Comparison of ENCODE assay signal across 8 cellular contexts in genomic region chr20:36861875-36862801, GRCh38. TPM values are rescaled to one million over a fixed set of nuclear protein-coding genes. Genes with fewer than 3 reads are reported as not detected.
DNase-seq lines count a peak whose midpoint lies in the region; ATAC-seq and TF ChIP-seq lines count a peak whose summit lies in the region.

No MANE protein-coding gene starts in this region.

- H3K9me3 Mint-ChIP-seq in activated CD4-positive, alpha-beta memory T cell treated with anti-CD3 and anti-CD28 coated beads, Interleukin-2, amount 10 ng/mL, durations not matched to agents 7 days and 5 days: no peaks in the 10 kb centered on the region

- H3K79me2 ChIP-seq in neural cell (replicated peaks; ENCODE audit: insufficient read depth, low read length): peaks cover 53% of the 10 kb centered on the region

- TF ChIP-seq RAD21 in neural cell (conservative IDR thresholded peaks at IDR 0.05): no peak

- H3K4me1 Mint-ChIP-seq in activated CD4-positive, alpha-beta memory T cell treated with anti-CD3 and anti-CD28 coated beads, Interleukin-2, amount 10 ng/mL, durations not matched to agents 7 days and 5 days: peaks cover 17% of the 10 kb centered on the region

- no peaks in the 10 kb centered on the region for H3F3A ChIP-seq in neural cell (ENCODE audit: insufficient read depth, low read length, poor library complexity, severe bottlenecking)

- no peak overlapping the region for H3K27ac Mint-ChIP-seq in activated CD4-positive, alpha-beta memory T cell treated with anti-CD3 and anti-CD28 coated beads, Interleukin-2, amount 10 ng/mL, durations not matched to agents 7 days and 5 days

- no peak for TF ChIP-seq CTCF in neural cell (IDR thresholded peaks at IDR 0.05; ENCODE audit: poor library complexity, severe bottlenecking)

- no peaks in the 10 kb centered on the region for H3K9me2 ChIP-seq in neural cell (ENCODE audit: insufficient read depth, low read length)

- peaks cover 45% of the 10 kb centered on the region for H4K20me1 ChIP-seq in neural cell (ENCODE audit: insufficient read depth)

- no peaks in the 10 kb centered on the region for H3K36me3 ChIP-seq in neural cell (ENCODE audit: insufficient read depth, low read length)

- peaks cover 46% of the 10 kb centered on the region for H3K27me3 Mint-ChIP-seq in activated CD4-positive, alpha-beta memory T cell treated with anti-CD3 and anti-CD28 coated beads, Interleukin-2, amount 10 ng/mL, durations not matched to agents 7 days and 5 days

- no peak for TF ChIP-seq EP300 in neural cell (conservative IDR thresholded peaks at IDR 0.05; ENCODE audit: poor library complexity, severe bottlenecking)

- H3K27me3 ChIP-seq in neural cell (ENCODE audit: insufficient read depth, low read depth, low read length): no peaks in the 10 kb centered on the region

- ATAC-seq in GM21619 (IDR thresholded peaks at IDR 0.05; ENCODE audit: unreplicated experiment): no peak
- ATAC-seq in GM18907 (IDR thresholded peaks at IDR 0.05; ENCODE audit: unreplicated experiment): no peak
- ATAC-seq in GM21528 (IDR thresholded peaks at IDR 0.05; ENCODE audit: low FRiP score, unreplicated experiment): no peak

- peak overlapping the region; percentile 86 for H3K4me2 ChIP-seq in neural cell (ENCODE audit: low read length)

- peak overlapping the region; percentile 36 for H3K4me3 Mint-ChIP-seq in activated CD4-positive, alpha-beta memory T cell treated with anti-CD3 and anti-CD28 coated beads, Interleukin-2, amount 10 ng/mL, durations not matched to agents 7 days and 5 days

- DNase-seq in EH (ENCODE audit: low read depth) (peak; percentile 93), NCI-H1105 treated with DMSO at 0.1 percent for 48 hours (lab: John Stamatoyannopoulos, UW) (peak; percentile 75), foreskin melanocyte (peak; percentile 88)
- DNase-seq in activated CD4-positive, alpha-beta memory T cell treated with anti-CD3 and anti-CD28 coated beads, Interleukin-2, amount 10 ng/mL, durations not matched to agents 7 days and 5 days: no peak

- POLR2A ChIA-PET in activated CD4-positive, alpha-beta memory T cell treated with anti-CD3 and anti-CD28 coated beads, Interleukin-2, amount 10 ng/mL, durations not matched to agents 7 days and 5 days (lab: Charles Lee): no interaction called here

- peak overlapping the region; percentile 80 for H3K9ac ChIP-seq in neural cell (ENCODE audit: low read length)

- H3K9me3 ChIP-seq in neural cell (ENCODE audit: low read length): no peaks in the 10 kb centered on the region

- no peaks in the 10 kb centered on the region for H3K36me3 Mint-ChIP-seq in activated CD4-positive, alpha-beta memory T cell treated with anti-CD3 and anti-CD28 coated beads, Interleukin-2, amount 10 ng/mL, durations not matched to agents 7 days and 5 days (ENCODE audit: low read depth)

- H3K4me3 ChIP-seq in neural cell (ENCODE audit: low read length): peak overlapping the region; percentile 88

- no peak overlapping the region for H2AFZ ChIP-seq in neural cell (ENCODE audit: low read depth, low read length)

- H3K27ac ChIP-seq in neural cell (ENCODE audit: low read length): peak overlapping the region; percentile 9

- CTCF ChIA-PET in activated CD4-positive, alpha-beta memory T cell treated with anti-CD3 and anti-CD28 coated beads, Interleukin-2, amount 10 ng/mL, durations not matched to agents 7 days and 5 days (lab: Charles Lee): interaction anchor here (1.3 to 1.9 kb wide), 2 partner anchors 129 to 869 kb away, joined by 3 to 7 read pairs; no protein-coding TSS in a partner anchor

TF ChIP-seq in neural cell, 6 proteins besides CTCF, POLR2A, EP300 and RAD21:
- TF ChIP-seq POLR2AphosphoS5 (IDR thresholded peaks at IDR 0.05) (no peak), SMC3 (conservative IDR thresholded peaks at IDR 0.05; ENCODE audit: poor library complexity) (no peak), MXI1 (conservative IDR thresholded peaks at IDR 0.05; ENCODE audit: poor library complexity, severe bottlenecking) (no peak), TAF1 (IDR thresholded peaks at IDR 0.05; ENCODE audit: low read depth) (no peak), EZH2 (IDR thresholded peaks at IDR 0.05; ENCODE audit: borderline replicate concordance, insufficient read depth, low read length, poor library complexity, severe bottlenecking) (no peak), REST (IDR thresholded peaks at IDR 0.05; ENCODE audit: borderline replicate concordance) (no peak)

RNA-seq across cellular contexts. Expression of gene TLDC2, which starts 13.8 kb away (rescaled TPM):
- not detected for total RNA-seq in activated CD4-positive, alpha-beta memory T cell treated with anti-CD3 and anti-CD28 coated beads, Interleukin-2, amount 10 ng/mL, durations not matched to agents 7 days and 5 days
- polyA plus RNA-seq in neural cell: not detected in 2 replicates
- not detected in 2 replicates for polyA minus RNA-seq in neural cell
